In the genomic region with DNA sequence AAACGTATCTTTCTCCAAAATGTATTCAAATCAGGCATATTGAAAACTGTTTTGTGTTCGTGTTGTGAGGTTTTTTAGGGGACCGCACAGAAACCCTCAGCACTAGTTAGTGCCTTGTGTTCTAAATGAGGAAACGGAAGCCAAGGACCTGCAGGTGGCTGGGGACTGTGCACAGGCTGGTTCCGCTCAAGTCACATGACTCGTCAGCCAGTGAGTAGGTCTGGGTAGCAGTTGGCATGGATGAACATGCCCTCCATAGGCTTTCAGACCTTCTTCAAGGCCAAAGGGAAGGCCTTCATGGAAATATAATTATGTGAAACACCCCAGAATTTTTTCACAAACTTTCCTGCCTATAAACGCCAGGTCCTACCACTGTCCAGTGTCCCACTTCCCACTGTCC, we compare ENCODE assay signal across 1 cellular context.
TF ChIP-seq lines count a peak whose summit lies in the region.

No MANE protein-coding gene starts in this region.

TF ChIP-seq in H1, 55 proteins besides CTCF, POLR2A, EP300 and RAD21:
- TF ChIP-seq, protein P1, sequence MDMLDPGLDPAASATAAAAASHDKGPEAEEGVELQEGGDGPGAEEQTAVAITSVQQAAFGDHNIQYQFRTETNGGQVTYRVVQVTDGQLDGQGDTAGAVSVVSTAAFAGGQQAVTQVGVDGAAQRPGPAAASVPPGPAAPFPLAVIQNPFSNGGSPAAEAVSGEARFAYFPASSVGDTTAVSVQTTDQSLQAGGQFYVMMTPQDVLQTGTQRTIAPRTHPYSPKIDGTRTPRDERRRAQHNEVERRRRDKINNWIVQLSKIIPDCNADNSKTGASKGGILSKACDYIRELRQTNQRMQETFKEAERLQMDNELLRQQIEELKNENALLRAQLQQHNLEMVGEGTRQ (IDR thresholded peaks at IDR 0.05; ENCODE audit: low read length) = peak; percentile 19; the same call in 1 of the 2 replicates
- TF ChIP-seq, protein P2, sequence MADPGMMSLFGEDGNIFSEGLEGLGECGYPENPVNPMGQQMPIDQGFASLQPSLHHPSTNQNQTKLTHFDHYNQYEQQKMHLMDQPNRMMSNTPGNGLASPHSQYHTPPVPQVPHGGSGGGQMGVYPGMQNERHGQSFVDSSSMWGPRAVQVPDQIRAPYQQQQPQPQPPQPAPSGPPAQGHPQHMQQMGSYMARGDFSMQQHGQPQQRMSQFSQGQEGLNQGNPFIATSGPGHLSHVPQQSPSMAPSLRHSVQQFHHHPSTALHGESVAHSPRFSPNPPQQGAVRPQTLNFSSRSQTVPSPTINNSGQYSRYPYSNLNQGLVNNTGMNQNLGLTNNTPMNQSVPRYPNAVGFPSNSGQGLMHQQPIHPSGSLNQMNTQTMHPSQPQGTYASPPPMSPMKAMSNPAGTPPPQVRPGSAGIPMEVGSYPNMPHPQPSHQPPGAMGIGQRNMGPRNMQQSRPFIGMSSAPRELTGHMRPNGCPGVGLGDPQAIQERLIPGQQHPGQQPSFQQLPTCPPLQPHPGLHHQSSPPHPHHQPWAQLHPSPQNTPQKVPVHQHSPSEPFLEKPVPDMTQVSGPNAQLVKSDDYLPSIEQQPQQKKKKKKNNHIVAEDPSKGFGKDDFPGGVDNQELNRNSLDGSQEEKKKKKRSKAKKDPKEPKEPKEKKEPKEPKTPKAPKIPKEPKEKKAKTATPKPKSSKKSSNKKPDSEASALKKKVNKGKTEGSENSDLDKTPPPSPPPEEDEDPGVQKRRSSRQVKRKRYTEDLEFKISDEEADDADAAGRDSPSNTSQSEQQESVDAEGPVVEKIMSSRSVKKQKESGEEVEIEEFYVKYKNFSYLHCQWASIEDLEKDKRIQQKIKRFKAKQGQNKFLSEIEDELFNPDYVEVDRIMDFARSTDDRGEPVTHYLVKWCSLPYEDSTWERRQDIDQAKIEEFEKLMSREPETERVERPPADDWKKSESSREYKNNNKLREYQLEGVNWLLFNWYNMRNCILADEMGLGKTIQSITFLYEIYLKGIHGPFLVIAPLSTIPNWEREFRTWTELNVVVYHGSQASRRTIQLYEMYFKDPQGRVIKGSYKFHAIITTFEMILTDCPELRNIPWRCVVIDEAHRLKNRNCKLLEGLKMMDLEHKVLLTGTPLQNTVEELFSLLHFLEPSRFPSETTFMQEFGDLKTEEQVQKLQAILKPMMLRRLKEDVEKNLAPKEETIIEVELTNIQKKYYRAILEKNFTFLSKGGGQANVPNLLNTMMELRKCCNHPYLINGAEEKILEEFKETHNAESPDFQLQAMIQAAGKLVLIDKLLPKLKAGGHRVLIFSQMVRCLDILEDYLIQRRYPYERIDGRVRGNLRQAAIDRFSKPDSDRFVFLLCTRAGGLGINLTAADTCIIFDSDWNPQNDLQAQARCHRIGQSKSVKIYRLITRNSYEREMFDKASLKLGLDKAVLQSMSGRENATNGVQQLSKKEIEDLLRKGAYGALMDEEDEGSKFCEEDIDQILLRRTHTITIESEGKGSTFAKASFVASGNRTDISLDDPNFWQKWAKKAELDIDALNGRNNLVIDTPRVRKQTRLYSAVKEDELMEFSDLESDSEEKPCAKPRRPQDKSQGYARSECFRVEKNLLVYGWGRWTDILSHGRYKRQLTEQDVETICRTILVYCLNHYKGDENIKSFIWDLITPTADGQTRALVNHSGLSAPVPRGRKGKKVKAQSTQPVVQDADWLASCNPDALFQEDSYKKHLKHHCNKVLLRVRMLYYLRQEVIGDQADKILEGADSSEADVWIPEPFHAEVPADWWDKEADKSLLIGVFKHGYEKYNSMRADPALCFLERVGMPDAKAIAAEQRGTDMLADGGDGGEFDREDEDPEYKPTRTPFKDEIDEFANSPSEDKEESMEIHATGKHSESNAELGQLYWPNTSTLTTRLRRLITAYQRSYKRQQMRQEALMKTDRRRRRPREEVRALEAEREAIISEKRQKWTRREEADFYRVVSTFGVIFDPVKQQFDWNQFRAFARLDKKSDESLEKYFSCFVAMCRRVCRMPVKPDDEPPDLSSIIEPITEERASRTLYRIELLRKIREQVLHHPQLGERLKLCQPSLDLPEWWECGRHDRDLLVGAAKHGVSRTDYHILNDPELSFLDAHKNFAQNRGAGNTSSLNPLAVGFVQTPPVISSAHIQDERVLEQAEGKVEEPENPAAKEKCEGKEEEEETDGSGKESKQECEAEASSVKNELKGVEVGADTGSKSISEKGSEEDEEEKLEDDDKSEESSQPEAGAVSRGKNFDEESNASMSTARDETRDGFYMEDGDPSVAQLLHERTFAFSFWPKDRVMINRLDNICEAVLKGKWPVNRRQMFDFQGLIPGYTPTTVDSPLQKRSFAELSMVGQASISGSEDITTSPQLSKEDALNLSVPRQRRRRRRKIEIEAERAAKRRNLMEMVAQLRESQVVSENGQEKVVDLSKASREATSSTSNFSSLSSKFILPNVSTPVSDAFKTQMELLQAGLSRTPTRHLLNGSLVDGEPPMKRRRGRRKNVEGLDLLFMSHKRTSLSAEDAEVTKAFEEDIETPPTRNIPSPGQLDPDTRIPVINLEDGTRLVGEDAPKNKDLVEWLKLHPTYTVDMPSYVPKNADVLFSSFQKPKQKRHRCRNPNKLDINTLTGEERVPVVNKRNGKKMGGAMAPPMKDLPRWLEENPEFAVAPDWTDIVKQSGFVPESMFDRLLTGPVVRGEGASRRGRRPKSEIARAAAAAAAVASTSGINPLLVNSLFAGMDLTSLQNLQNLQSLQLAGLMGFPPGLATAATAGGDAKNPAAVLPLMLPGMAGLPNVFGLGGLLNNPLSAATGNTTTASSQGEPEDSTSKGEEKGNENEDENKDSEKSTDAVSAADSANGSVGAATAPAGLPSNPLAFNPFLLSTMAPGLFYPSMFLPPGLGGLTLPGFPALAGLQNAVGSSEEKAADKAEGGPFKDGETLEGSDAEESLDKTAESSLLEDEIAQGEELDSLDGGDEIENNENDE (IDR thresholded peaks at IDR 0.05; ENCODE audit: insufficient replicate concordance, low read length) = no peak
